15 cellular contexts compared by ENCODE assay signal in the genomic region with DNA sequence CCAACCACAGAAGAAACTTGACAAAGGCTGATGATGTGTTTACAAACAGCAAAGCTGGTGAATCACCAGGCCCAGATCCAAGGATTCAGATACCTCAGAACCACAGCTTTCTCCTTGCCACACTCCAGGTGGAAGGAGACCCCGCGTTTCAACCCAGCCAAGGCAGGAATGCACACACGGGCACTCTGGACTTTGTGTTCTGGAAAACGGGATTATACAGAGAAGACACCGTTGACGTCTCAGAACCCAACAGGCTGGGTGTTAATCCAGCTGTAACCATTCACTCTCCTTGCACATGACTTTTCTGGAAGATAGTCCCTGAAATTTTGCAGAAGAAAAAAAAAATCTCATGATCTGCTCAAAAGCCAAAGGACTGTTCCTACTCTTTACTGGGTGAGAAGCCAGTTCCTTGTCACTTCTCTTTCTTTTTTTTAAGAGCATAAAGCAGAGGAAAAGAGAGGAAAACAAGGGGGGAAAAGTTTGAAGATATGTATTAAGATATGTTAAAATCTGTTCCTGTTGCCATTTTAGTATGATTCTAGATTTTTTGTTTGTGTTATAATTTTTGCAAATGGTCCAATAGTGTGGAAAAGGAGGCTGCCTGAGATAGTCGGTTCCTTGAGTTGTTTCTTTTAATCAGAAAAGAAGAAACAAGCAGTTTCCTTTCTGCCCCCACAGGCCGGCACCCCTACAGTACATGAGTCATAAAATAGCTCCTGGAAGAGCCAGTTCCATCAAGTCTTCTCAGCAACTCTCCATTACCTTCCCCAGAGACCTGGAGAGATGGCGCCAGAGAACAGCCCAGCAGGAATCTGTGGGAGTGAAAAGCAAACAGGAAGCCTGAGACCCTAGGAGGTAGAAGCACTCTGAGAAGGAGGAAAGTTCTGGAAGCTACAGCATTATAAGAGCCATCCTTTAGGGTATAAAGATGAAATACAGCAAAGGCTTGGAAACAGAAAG.
A peak's percentile ranks its signal among the peaks of the same experiment; 100 is the strongest.
DNase-seq lines count a peak whose midpoint lies in the region; ATAC-seq and TF ChIP-seq lines count a peak whose summit lies in the region.
"Had no signal": no experiment of that assay in that cellular context is flagged by ENCODE, and none has a peak within 500 bp of the region (broad histone marks: within the 10 kb centered on the region; RNA-seq: fewer than 3 reads in every experiment).

No MANE protein-coding gene starts in this region.

- H3K36me3 ChIP-seq in osteoblast (ENCODE audit: insufficient read depth, low read length) = no peaks in the 10 kb centered on the region

- H2BK15ac ChIP-seq in H9 (ENCODE audit: low read depth, low read length) = no peak overlapping the region

- H3K4me3 ChIP-seq in foreskin fibroblast (ENCODE audit: low read depth in 1 of 2, low read length in 2 of 2) = no peak overlapping the region
- peak overlapping the region; percentile 10 for H3K4me3 ChIP-seq in osteoblast (ENCODE audit: insufficient read depth, low read length)
- H3K4me3 ChIP-seq: lung had no signal

- DNase-seq in AG20443 (ENCODE audit: low spot score) (peak; percentile 23), RWPE1 (ENCODE audit: low spot score) (peak; percentile 17), foreskin fibroblast (peak; percentile 6 to 23), osteoblast (ENCODE audit: insufficient read length, low spot score, missing footprints) (peak; percentile 39), GM13976 (ENCODE audit: low spot score) (no peak), H9 (no peak)
- no peak for DNase-seq in activated T-helper 2 cell treated with anti-CD3 and anti-CD28 coated beads, Interferon-gamma antibody, Interleukin-2, Interleukin-4, amounts not matched to agents 10 μg/mL and 5 μg/mL and 100 μg/mL, durations not matched to agents 14 hours and 24 hours and 36 hours (ENCODE audit: low spot score)
- DNase-seq: CD8-positive, alpha-beta T cell; stimulated activated CD4-positive, alpha-beta T cell treated with anti-CD3 and anti-CD28 coated beads, Interleukin-12 subunit alpha, Interleukin-12 subunit beta, amount 100 ng/mL, for 4 hours; T-helper 17 cell had no signal

- no peak overlapping the region for H4K5ac ChIP-seq in H9 (ENCODE audit: insufficient read length, low read depth, low read length)

- H4K8ac ChIP-seq in H9 (replicated peaks; ENCODE audit: insufficient read length, low read depth, low read length) = no peak overlapping the region

- H2AFZ ChIP-seq in osteoblast (ENCODE audit: low read length) = no peak overlapping the region
- no peak overlapping the region for H2AFZ ChIP-seq in H9 (ENCODE audit: low read length)

- no peak overlapping the region for H3K23ac ChIP-seq in H9 (ENCODE audit: insufficient read length, low read depth, low read length)

- H3K27me3 ChIP-seq in osteoblast (ENCODE audit: insufficient read depth, low read length) = peaks cover 4% of the 10 kb centered on the region
- H3K27me3 ChIP-seq in H9 (ENCODE audit: insufficient read depth, low read length) = no peaks in the 10 kb centered on the region

- H3K9ac ChIP-seq in H9 (ENCODE audit: extremely low read depth, insufficient read length, low read length) = no peak overlapping the region

- peaks cover 15% of the 10 kb centered on the region for H3K4me1 ChIP-seq in osteoblast (ENCODE audit: insufficient read depth, low read length)
- peaks cover 2% of the 10 kb centered on the region; the same call in 1 of the 2 replicates for H3K4me1 ChIP-seq in H9 (ENCODE audit: insufficient read depth, low read length)

- no peak overlapping the region for H3K4ac ChIP-seq in H9 (ENCODE audit: low read depth, low read length)

- no peak for ATAC-seq in stimulated activated memory B cell treated with anti-CD40 and anti-IgM and Interleukin-4, amounts not matched to agents 10 μg/mL and 1 μg/mL and 100 μg/mL, for 72 hours
- ATAC-seq: CD8-positive, alpha-beta T cell; T-helper 17 cell had no signal

- no peak overlapping the region for H3K4me3 Mint-ChIP-seq in stimulated activated memory B cell treated with anti-CD40 and anti-IgM and Interleukin-4, amounts not matched to agents 10 μg/mL and 1 μg/mL and 100 μg/mL, for 72 hours
- H3K4me3 Mint-ChIP-seq in activated T-helper 2 cell treated with anti-CD3 and anti-CD28 coated beads, Interferon-gamma antibody, Interleukin-2, Interleukin-4, amounts not matched to agents 10 μg/mL and 5 μg/mL and 100 μg/mL, durations not matched to agents 14 hours and 24 hours and 36 hours (ENCODE audit: low read depth) = no peak overlapping the region
- no peak overlapping the region for H3K4me3 Mint-ChIP-seq in H9
- H3K4me3 Mint-ChIP-seq: CD8-positive, alpha-beta T cell; dendritic cell treated with granulocyte-macrophage colony-stimulating factor and Interleukin-4, amounts not matched to agents 40 ng/mL and 50 ng/mL, for 4 days; stimulated activated naive CD8-positive, alpha-beta T cell treated with anti-CD3 and anti-CD28 coated beads, Interleukin-15, Interleukin-2, amounts not matched to agents 100 ng/mL and 50 ng/mL, for 24 hours; T-helper 17 cell had no signal

- H2BK120ac ChIP-seq in H9 (ENCODE audit: low read depth, low read length, poor library complexity, severe bottlenecking) = no peak overlapping the region

- no peak overlapping the region for H3K27ac ChIP-seq in RWPE1
- H3K27ac ChIP-seq in osteoblast (ENCODE audit: low read depth, low read length) = no peak overlapping the region
- no peak overlapping the region for H3K27ac ChIP-seq in H9 (ENCODE audit: insufficient read length, low read depth, low read length)
- H3K27ac ChIP-seq: HL-60 had no signal

- intact Hi-C loops in activated T-helper 2 cell treated with anti-CD3 and anti-CD28 coated beads, Interferon-gamma antibody, Interleukin-2, Interleukin-4, amounts not matched to agents 10 μg/mL and 5 μg/mL and 100 μg/mL, durations not matched to agents 14 hours and 24 hours and 36 hours (cut with micrococcal nuclease) = no loop called here

- POLR2A ChIA-PET in RWPE1 (lab: Yijun Ruan, JAX; ENCODE audit: low non-redundant PET) = no interaction called here

- no CpG with 5 or more reads among the region's 9 CpGs for WGBS in H9 (ENCODE audit: extremely low coverage, insufficient read length, low lambda C conversion rate)

- H3K4me2 ChIP-seq in osteoblast (ENCODE audit: insufficient read depth, low read length) (peak overlapping the region; percentile 41), H9 (ENCODE audit: insufficient read depth, insufficient read length, low read length) (no peak overlapping the region)

- CTCF ChIA-PET in RWPE1 (lab: Yijun Ruan, JAX) = interaction anchor here (2.4 kb wide), 1 partner anchor 678 kb away, joined by 6 read pairs; no protein-coding TSS in a partner anchor

- H3K27ac Mint-ChIP-seq in stimulated activated memory B cell treated with anti-CD40 and anti-IgM and Interleukin-4, amounts not matched to agents 10 μg/mL and 1 μg/mL and 100 μg/mL, for 72 hours = no peak overlapping the region
- no peak overlapping the region for H3K27ac Mint-ChIP-seq in activated T-helper 2 cell treated with anti-CD3 and anti-CD28 coated beads, Interferon-gamma antibody, Interleukin-2, Interleukin-4, amounts not matched to agents 10 μg/mL and 5 μg/mL and 100 μg/mL, durations not matched to agents 14 hours and 24 hours and 36 hours
- H3K27ac Mint-ChIP-seq in H9 = peak overlapping the region in 1 of 3 experiments; percentile 47; a peak in 3 of 7 replicates
- H3K27ac Mint-ChIP-seq: CD8-positive, alpha-beta T cell; dendritic cell treated with granulocyte-macrophage colony-stimulating factor and Interleukin-4, amounts not matched to agents 40 ng/mL and 50 ng/mL, for 4 days; stimulated activated naive CD8-positive, alpha-beta T cell treated with anti-CD3 and anti-CD28 coated beads, Interleukin-15, Interleukin-2, amounts not matched to agents 100 ng/mL and 50 ng/mL, for 24 hours; T-helper 17 cell had no signal

- no peak overlapping the region for H2BK20ac ChIP-seq in H9 (ENCODE audit: low read depth, low read length, poor library complexity, severe bottlenecking)

- no peak overlapping the region for H3K56ac ChIP-seq in H9 (ENCODE audit: insufficient read length, low read depth, low read length)

- TF ChIP-seq CTCF in RWPE1 (conservative IDR thresholded peaks at IDR 0.05; ENCODE audit: low read depth) (no peak), foreskin fibroblast (IDR thresholded peaks at IDR 0.05; ENCODE audit: low read depth, low read length) (no peak), osteoblast (IDR thresholded peaks at IDR 0.05; ENCODE audit: extremely low read depth, low read depth, low read length) (no peak), GM13976 (IDR thresholded peaks at IDR 0.05; ENCODE audit: borderline replicate concordance, control extremely low read depth, extremely low read depth, insufficient read depth, missing control alignments) (no peak), H9 (conservative IDR thresholded peaks at IDR 0.05) (no peak; the same call in 2 of the 3 replicates)

- H3K14ac ChIP-seq in H9 (ENCODE audit: insufficient read depth, low read length) = no peak overlapping the region

- no peaks in the 10 kb centered on the region for H4K20me1 ChIP-seq in osteoblast (ENCODE audit: insufficient read depth, low read length)
- H4K20me1 ChIP-seq in H9 (ENCODE audit: control insufficient read depth, insufficient read depth, insufficient read length) = no peaks in the 10 kb centered on the region

- H3K79me1 ChIP-seq in H9 (ENCODE audit: insufficient read depth, low read depth, low read length, poor library complexity, severe bottlenecking) = no peaks in the 10 kb centered on the region

- no peak overlapping the region for H3T11ph ChIP-seq in H9 (ENCODE audit: low read length)

- no peaks in the 10 kb centered on the region for H3K79me2 ChIP-seq in osteoblast (ENCODE audit: insufficient read depth, low read length)
- H3K79me2 ChIP-seq in H9 (ENCODE audit: insufficient read depth, low read length) = no peaks in the 10 kb centered on the region

- H2BK12ac ChIP-seq in H9 (ENCODE audit: insufficient read length, low read depth, low read length) = no peak overlapping the region

- H3K4me1 Mint-ChIP-seq in stimulated activated memory B cell treated with anti-CD40 and anti-IgM and Interleukin-4, amounts not matched to agents 10 μg/mL and 1 μg/mL and 100 μg/mL, for 72 hours = no peaks in the 10 kb centered on the region
- H3K4me1 Mint-ChIP-seq in activated T-helper 2 cell treated with anti-CD3 and anti-CD28 coated beads, Interferon-gamma antibody, Interleukin-2, Interleukin-4, amounts not matched to agents 10 μg/mL and 5 μg/mL and 100 μg/mL, durations not matched to agents 14 hours and 24 hours and 36 hours (ENCODE audit: low read depth) = no peaks in the 10 kb centered on the region
- peaks cover 12 to 19% of the 10 kb centered on the region in 2 experiments for H3K4me1 Mint-ChIP-seq in H9
- H3K4me1 Mint-ChIP-seq: T-helper 17 cell had no signal

- H4K91ac ChIP-seq in H9 (ENCODE audit: insufficient read length, low read depth, low read length) = no peak overlapping the region

- H2BK5ac ChIP-seq in H9 (ENCODE audit: insufficient read length, low read length) = no peak overlapping the region

- H3K18ac ChIP-seq in H9 (ENCODE audit: insufficient read length, low read depth, low read length) = no peak overlapping the region

- H3K9me3 Mint-ChIP-seq in stimulated activated memory B cell treated with anti-CD40 and anti-IgM and Interleukin-4, amounts not matched to agents 10 μg/mL and 1 μg/mL and 100 μg/mL, for 72 hours = no peaks in the 10 kb centered on the region
- no peaks in the 10 kb centered on the region for H3K9me3 Mint-ChIP-seq in activated T-helper 2 cell treated with anti-CD3 and anti-CD28 coated beads, Interferon-gamma antibody, Interleukin-2, Interleukin-4, amounts not matched to agents 10 μg/mL and 5 μg/mL and 100 μg/mL, durations not matched to agents 14 hours and 24 hours and 36 hours
- no peaks in the 10 kb centered on the region for H3K9me3 Mint-ChIP-seq in H9
- H3K9me3 Mint-ChIP-seq: CD8-positive, alpha-beta T cell; dendritic cell treated with granulocyte-macrophage colony-stimulating factor and Interleukin-4, amounts not matched to agents 40 ng/mL and 50 ng/mL, for 4 days; stimulated activated naive CD8-positive, alpha-beta T cell treated with anti-CD3 and anti-CD28 coated beads, Interleukin-15, Interleukin-2, amounts not matched to agents 100 ng/mL and 50 ng/mL, for 24 hours had no signal

- H3K9me3 ChIP-seq in osteoblast (ENCODE audit: low read depth, low read length) (no peaks in the 10 kb centered on the region), H9 (ENCODE audit: control insufficient read depth, low read depth, low read length) (no peaks in the 10 kb centered on the region)

- no peaks in the 10 kb centered on the region for H3K36me3 Mint-ChIP-seq in stimulated activated memory B cell treated with anti-CD40 and anti-IgM and Interleukin-4, amounts not matched to agents 10 μg/mL and 1 μg/mL and 100 μg/mL, for 72 hours
- H3K36me3 Mint-ChIP-seq in activated T-helper 2 cell treated with anti-CD3 and anti-CD28 coated beads, Interferon-gamma antibody, Interleukin-2, Interleukin-4, amounts not matched to agents 10 μg/mL and 5 μg/mL and 100 μg/mL, durations not matched to agents 14 hours and 24 hours and 36 hours (ENCODE audit: low read depth) = no peaks in the 10 kb centered on the region
- H3K36me3 Mint-ChIP-seq in H9 (ENCODE audit: insufficient read depth in 1 of 3, low read depth in 3 of 3) = no peaks in the 10 kb centered on the region
- H3K36me3 Mint-ChIP-seq: CD8-positive, alpha-beta T cell had no signal

- H2AK5ac ChIP-seq in H9 (ENCODE audit: insufficient read length, low read length) = no peak overlapping the region

- in situ Hi-C loops in GM13976 (cut with MboI; ENCODE audit: low sequenced_read_pairs, unreplicated experiment) = loop anchor here (25.0 kb wide), 1 partner anchor 681 kb away; no protein-coding TSS in a partner anchor

- H3K23me2 ChIP-seq in H9 (ENCODE audit: insufficient read length, low read depth, low read length, poor library complexity, severe bottlenecking) = no peaks in the 10 kb centered on the region

- H3K27me3 Mint-ChIP-seq in stimulated activated memory B cell treated with anti-CD40 and anti-IgM and Interleukin-4, amounts not matched to agents 10 μg/mL and 1 μg/mL and 100 μg/mL, for 72 hours = no peaks in the 10 kb centered on the region
- H3K27me3 Mint-ChIP-seq in activated T-helper 2 cell treated with anti-CD3 and anti-CD28 coated beads, Interferon-gamma antibody, Interleukin-2, Interleukin-4, amounts not matched to agents 10 μg/mL and 5 μg/mL and 100 μg/mL, durations not matched to agents 14 hours and 24 hours and 36 hours (ENCODE audit: low read depth) = peaks cover 24% of the 10 kb centered on the region
- no peaks in the 10 kb centered on the region for H3K27me3 Mint-ChIP-seq in H9 (ENCODE audit: low read depth)
- H3K27me3 Mint-ChIP-seq: dendritic cell treated with granulocyte-macrophage colony-stimulating factor and Interleukin-4, amounts not matched to agents 40 ng/mL and 50 ng/mL, for 4 days had no signal

Comparison
In these comparisons a context has a peak if more than half of its experiments do, and no peak if none do; other contexts are left out.
1. DNase-seq: peak in AG20443 (single experiment), RWPE1 (single experiment), foreskin fibroblast (2 of 2) and osteoblast (single experiment); none in activated T-helper 2 cell treated with anti-CD3 and anti-CD28 coated beads, Interferon-gamma antibody, Interleukin-2, Interleukin-4, amounts not matched to agents 10 μg/mL and 5 μg/mL and 100 μg/mL, durations not matched to agents 14 hours and 24 hours and 36 hours (single experiment), GM13976 (single experiment) and H9 (single experiment).